38 cellular contexts compared by ENCODE assay signal in genomic region chr16:1661826-1662225, GRCh38.
"Had no signal": no experiment of that assay in that cellular context is flagged by ENCODE, and none has a peak within 500 bp of the region (broad histone marks: within the 10 kb centered on the region; RNA-seq: fewer than 3 reads in every experiment).

No MANE protein-coding gene starts in this region.

- H3K4me3 ChIP-seq: PC-9 had no signal

- H3K4me2 ChIP-seq: KMS-11, PC-9 had no signal

- H3K9ac ChIP-seq: KMS-11 had no signal

- H3K27ac Mint-ChIP-seq: activated B cell treated with CpG ODN at 0.5 μM for 24 hours; activated CD4-positive, alpha-beta memory T cell treated with anti-CD3 and anti-CD28 coated beads for 36 hours; activated naive CD4-positive, alpha-beta T cell treated with anti-CD3 and anti-CD28 coated beads, Interleukin-2, amount 10 ng/mL, durations not matched to agents 7 days and 5 days; activated naive CD8-positive, alpha-beta T cell; activated naive CD8-positive, alpha-beta T cell treated with anti-CD3 and anti-CD28 coated beads, Interleukin-2, amount 50 U/mL, for 24 hours; activated T-helper 2 cell treated with anti-CD3 and anti-CD28 coated beads, Interferon-gamma antibody, Interleukin-2, Interleukin-4, amounts not matched to agents 10 μg/mL and 5 μg/mL and 100 μg/mL, durations not matched to agents 14 hours and 24 hours and 36 hours; brain; T-cell; T-helper 17 cell had no signal

- H3K4me3 Mint-ChIP-seq: activated B cell treated with CpG ODN at 0.5 μM for 24 hours; activated CD4-positive, alpha-beta memory T cell treated with anti-CD3 and anti-CD28 coated beads for 36 hours; activated naive CD4-positive, alpha-beta T cell treated with anti-CD3 and anti-CD28 coated beads, Interleukin-2, amount 10 ng/mL, durations not matched to agents 7 days and 5 days; activated naive CD8-positive, alpha-beta T cell; activated naive CD8-positive, alpha-beta T cell treated with anti-CD3 and anti-CD28 coated beads, Interleukin-2, amount 50 U/mL, for 24 hours; brain; T-cell; T-helper 17 cell had no signal

- FAIRE-seq: bronchial epithelial cell, RCC 7860 had no signal

- H3K9me3 Mint-ChIP-seq: activated B cell treated with CpG ODN at 0.5 μM for 24 hours; activated CD4-positive, alpha-beta memory T cell treated with anti-CD3 and anti-CD28 coated beads for 36 hours; activated naive CD4-positive, alpha-beta T cell treated with anti-CD3 and anti-CD28 coated beads, Interleukin-2, amount 10 ng/mL, durations not matched to agents 7 days and 5 days; activated naive CD8-positive, alpha-beta T cell treated with anti-CD3 and anti-CD28 coated beads, Interleukin-2, amount 50 U/mL, for 24 hours; activated T-helper 2 cell treated with anti-CD3 and anti-CD28 coated beads, Interferon-gamma antibody, Interleukin-2, Interleukin-4, amounts not matched to agents 10 μg/mL and 5 μg/mL and 100 μg/mL, durations not matched to agents 14 hours and 24 hours and 36 hours; brain; T-cell had no signal

- ATAC-seq: activated naive CD8-positive, alpha-beta T cell treated with anti-CD3 and anti-CD28 coated beads, Interleukin-2, amount 50 U/mL, for 24 hours; Right ventricle myocardium inferior; SK-N-SH treated with all-trans-retinoic acid at 6 μM for 48 hours; T-cell; T-helper 17 cell had no signal

- H3K4me1 Mint-ChIP-seq: activated B cell treated with CpG ODN at 0.5 μM for 24 hours; activated naive CD4-positive, alpha-beta T cell treated with anti-CD3 and anti-CD28 coated beads, Interleukin-2, amount 10 ng/mL, durations not matched to agents 7 days and 5 days; activated naive CD8-positive, alpha-beta T cell treated with anti-CD3 and anti-CD28 coated beads, Interleukin-2, amount 50 U/mL, for 24 hours; brain; T-cell; T-helper 17 cell had no signal

- H2AFZ ChIP-seq: PC-9 had no signal

- H3K27me3 Mint-ChIP-seq: activated B cell treated with CpG ODN at 0.5 μM for 24 hours; activated CD4-positive, alpha-beta memory T cell treated with anti-CD3 and anti-CD28 coated beads for 36 hours; activated naive CD4-positive, alpha-beta T cell treated with anti-CD3 and anti-CD28 coated beads, Interleukin-2, amount 10 ng/mL, durations not matched to agents 7 days and 5 days; activated naive CD8-positive, alpha-beta T cell; activated naive CD8-positive, alpha-beta T cell treated with anti-CD3 and anti-CD28 coated beads, Interleukin-2, amount 50 U/mL, for 24 hours; brain; T-cell; T-helper 17 cell had no signal

- DNase-seq: activated B cell treated with CpG ODN at 0.5 μM for 24 hours; activated CD4-positive, alpha-beta memory T cell treated with anti-CD3 and anti-CD28 coated beads for 36 hours; activated CD4-positive, alpha-beta T cell treated with anti-CD3 and anti-CD28 coated beads for 4 hours; activated CD4-positive, alpha-beta T cell treated with anti-CD3 and anti-CD28 coated beads, Interleukin-2, amount 50 U/mL, for 1 hour; activated CD4-positive, CD25-positive, alpha-beta regulatory T cell treated with anti-CD3 and anti-CD28 coated beads, Interleukin-2, amount 50 U/mL, for 72 hours; activated CD8-positive, alpha-beta memory T cell treated with anti-CD3 and anti-CD28 coated beads, Interleukin-2, amount 50 U/mL, for 48 hours; activated gamma-delta T cell; activated naive CD4-positive, alpha-beta T cell treated with anti-CD3 and anti-CD28 coated beads, Interleukin-2, amount 10 ng/mL, durations not matched to agents 7 days and 5 days; activated naive CD8-positive, alpha-beta T cell treated with anti-CD3 and anti-CD28 coated beads, Interleukin-2, amount 50 U/mL, for 24 hours; activated T-cell treated with anti-CD3 and anti-CD28 coated beads, Interleukin-2, amount 50 U/mL, for 1 hour; anterior cingulate cortex; caudate nucleus; cerebellar nuclear complex; NCI-H1092 treated with DMSO at 0.1 percent for 48 hours; NCI-H1417; NCI-H146; NCI-H187; NCI-H2029 treated with DMSO at 0.1 percent for 48 hours; NCI-H2107; NCI-H2171; NCI-H510A; NCI-H526; NCI-H748 treated with DMSO at 0.1 percent for 48 hours; PC-9; SIG-M5; T-cell; T-helper 17 cell; T-helper 9 cell had no signal

- H3K27ac ChIP-seq: KMS-11, PC-9, RWPE1, VCaP had no signal
